25 cellular contexts compared by ENCODE assay signal in the genomic region with DNA sequence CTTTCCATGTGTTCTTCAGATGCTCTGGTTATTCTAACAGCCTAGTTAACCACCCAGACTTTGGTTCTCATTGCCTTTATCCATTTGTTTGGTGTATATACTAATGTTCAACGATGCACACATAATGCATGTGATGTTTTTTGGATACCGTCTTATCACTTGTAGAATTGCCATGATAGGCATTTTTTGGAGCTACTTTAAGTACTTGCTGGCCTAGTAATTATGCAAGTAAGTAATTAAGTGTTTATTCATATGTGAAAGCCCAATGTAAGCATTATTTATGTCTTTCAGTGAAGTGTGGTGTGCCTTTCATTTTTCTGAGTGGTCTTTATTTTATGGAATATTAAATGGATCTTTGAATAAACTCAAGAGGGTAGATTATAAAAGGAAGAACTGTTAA. TPM values are rescaled to one million over a fixed set of nuclear protein-coding genes. Genes with fewer than 3 reads are reported as not detected.
DNase-seq lines count a peak whose midpoint lies in the region; ATAC-seq, FAIRE-seq and TF ChIP-seq lines count a peak whose summit lies in the region.
"Had no signal": no experiment of that assay in that cellular context is flagged by ENCODE, and none has a peak within 500 bp of the region (broad histone marks: within the 10 kb centered on the region; RNA-seq: fewer than 3 reads in every experiment).

No MANE protein-coding gene starts in this region.

- H3K27me3 Mint-ChIP-seq in activated naive CD4-positive, alpha-beta T cell treated with anti-CD3 and anti-CD28 coated beads, Interleukin-2, amount 50 U/mL, for 24 hours: no peaks in the 10 kb centered on the region
- H3K27me3 Mint-ChIP-seq in effector memory CD8-positive, alpha-beta T cell: no peaks in the 10 kb centered on the region

- peaks cover 89% of the 10 kb centered on the region for H3K4me1 Mint-ChIP-seq in activated naive CD4-positive, alpha-beta T cell treated with anti-CD3 and anti-CD28 coated beads, Interleukin-2, amount 50 U/mL, for 24 hours
- peaks cover 59 to 88% of the 10 kb centered on the region in 2 donors for H3K4me1 Mint-ChIP-seq in effector memory CD8-positive, alpha-beta T cell (ENCODE audit: low read depth in 2 of 2)
- H3K4me1 Mint-ChIP-seq in stimulated activated effector memory CD8-positive, alpha-beta T cell treated with anti-CD3 and anti-CD28 coated beads, Interleukin-12 subunit alpha, Interleukin-12 subunit beta, amount 100 ng/mL, for 72 hours: peaks cover 71% of the 10 kb centered on the region

- POLR2A ChIA-PET in IMR-90 (lab: Charles Lee; ENCODE audit: unreplicated experiment): no interaction called here

- H3K36me3 ChIP-seq in IMR-90 (ENCODE audit: control insufficient read depth, insufficient read depth, low read length) (peaks cover 13% of the 10 kb centered on the region), MG63 (peaks cover 48% of the 10 kb centered on the region), small intestine (ENCODE audit: control insufficient read depth in 2 of 2, insufficient read depth in 2 of 2, low read length in 2 of 2) (peaks cover 0 to 3% of the 10 kb centered on the region in 2 donors)
- H3K36me3 ChIP-seq: uterus had no signal

- H3K4ac ChIP-seq in IMR-90 (ENCODE audit: low read depth, low read length): no peak overlapping the region

- H4K8ac ChIP-seq in IMR-90 (ENCODE audit: low read depth in 2 of 2, low read length in 2 of 2): no peak overlapping the region

- no CpG with 5 or more reads among the region's 2 CpGs for WGBS in IMR-90 (ENCODE audit: extremely low coverage in 2 of 2, insufficient read length in 1 of 2), 2 experiments
- 92 to 95% (median 94%) methylated on average over 2 of the region's 2 CpGs for WGBS in small intestine, 3 donors

- H3K14ac ChIP-seq in IMR-90 (replicated peaks; ENCODE audit: low read depth, low read length): no peak overlapping the region

- DNase-seq in activated naive CD4-positive, alpha-beta T cell (lab: John Stamatoyannopoulos, UW): no peak
- DNase-seq in IMR-90 (no peak), MG63 (no peak), small intestine (no peak)
- no peak for DNase-seq in effector memory CD8-positive, alpha-beta T cell
- no peak for DNase-seq in stimulated activated effector memory CD8-positive, alpha-beta T cell treated with anti-CD3 and anti-CD28 coated beads, Interleukin-12 subunit alpha, Interleukin-12 subunit beta, amount 100 ng/mL, for 72 hours (ENCODE audit: low spot score in 2 of 2)
- DNase-seq: BE2C; caudate nucleus; COR-L47; DMS53; foreskin fibroblast; left ventricle myocardium inferior; mesendoderm; NCI-H1694 treated with DMSO at 0.1 percent for 48 hours; NCI-H446 treated with DMSO at 0.1 percent for 48 hours; NCI-H774; SIG-M5; stimulated activated CD4-positive, alpha-beta T cell treated with anti-CD3 and anti-CD28 coated beads, Interleukin-1b, Interleukin-23, amount 100 ng/mL, for 48 hours; stomach; T-helper 9 cell; uterus had no signal

- H4K5ac ChIP-seq in IMR-90 (ENCODE audit: low read depth, low read length): no peak overlapping the region

- no peak overlapping the region for H2BK15ac ChIP-seq in IMR-90 (ENCODE audit: low read depth, low read length)

- no peak overlapping the region for H2BK20ac ChIP-seq in IMR-90 (ENCODE audit: low read depth, low read length)

- H3K4me3 ChIP-seq in IMR-90 (ENCODE audit: insufficient read depth, low read depth, low read length) (no peak overlapping the region), MG63 (no peak overlapping the region), small intestine (ENCODE audit: low read depth in 1 of 2, low read length in 2 of 2) (no peak overlapping the region)
- H3K4me3 ChIP-seq: left ventricle myocardium inferior, stomach, uterus had no signal

- peaks cover 6% of the 10 kb centered on the region; the same call in 1 of the 2 replicates for H3K9me1 ChIP-seq in IMR-90 (ENCODE audit: insufficient read depth, low read length)

- H3K4me2 ChIP-seq in IMR-90 (ENCODE audit: low read depth, low read length): no peak overlapping the region

- CTCF ChIA-PET in IMR-90 (lab: Yijun Ruan, JAX): no interaction called here

- no peak for TF ChIP-seq POLR2A in IMR-90 (IDR thresholded peaks at IDR 0.05; ENCODE audit: low read depth, low read length)

- H4K20me1 ChIP-seq in IMR-90 (ENCODE audit: insufficient read depth, low read length): peaks cover 86% of the 10 kb centered on the region

- intact Hi-C loops in IMR-90 (cut with micrococcal nuclease): no loop called here

- no peak for TF ChIP-seq RAD21 in IMR-90 (IDR thresholded peaks at IDR 0.05; ENCODE audit: low read length)

- H3K9me3 ChIP-seq in IMR-90 (ENCODE audit: control insufficient read depth, insufficient read depth, low read length): peaks cover 3% of the 10 kb centered on the region; the same call in 1 of the 2 replicates
- peaks cover 6% of the 10 kb centered on the region; the same call in 1 of the 2 replicates for H3K9me3 ChIP-seq in MG63
- no peaks in the 10 kb centered on the region for H3K9me3 ChIP-seq in small intestine (ENCODE audit: control insufficient read depth, low read depth)
- H3K9me3 ChIP-seq: BE2C had no signal

- no peaks in the 10 kb centered on the region for H3K27me3 ChIP-seq in IMR-90 (ENCODE audit: control insufficient read depth, insufficient read depth, low read length)
- no peaks in the 10 kb centered on the region for H3K27me3 ChIP-seq in MG63
- H3K27me3 ChIP-seq in small intestine (ENCODE audit: control insufficient read depth in 2 of 2, insufficient read depth in 2 of 2, low read length in 2 of 2): no peaks in the 10 kb centered on the region
- H3K27me3 ChIP-seq: BE2C, stomach, uterus had no signal

- BruUV-seq in IMR-90 (replicated peaks; lab: Mats Ljungman, UMichigan): no TSS peak

- H3K27ac Mint-ChIP-seq in activated naive CD4-positive, alpha-beta T cell treated with anti-CD3 and anti-CD28 coated beads, Interleukin-2, amount 50 U/mL, for 24 hours: peak overlapping the region; percentile 63
- peak overlapping the region in 1 of 2 donors; percentile 8 for H3K27ac Mint-ChIP-seq in effector memory CD8-positive, alpha-beta T cell
- peak overlapping the region; percentile 66 for H3K27ac Mint-ChIP-seq in stimulated activated effector memory CD8-positive, alpha-beta T cell treated with anti-CD3 and anti-CD28 coated beads, Interleukin-12 subunit alpha, Interleukin-12 subunit beta, amount 100 ng/mL, for 72 hours

- no peak overlapping the region for H2AFZ ChIP-seq in IMR-90 (replicated peaks; ENCODE audit: low read length, poor library complexity)

- in situ Hi-C loops in IMR-90 (cut with MboI; ENCODE audit: low sequenced_read_pairs): no loop called here

- ATAC-seq in IMR-90 (ENCODE audit: low read depth): no peak
- no peak for ATAC-seq in effector memory CD8-positive, alpha-beta T cell (replicated peaks)
- no peak for ATAC-seq in stimulated activated effector memory CD8-positive, alpha-beta T cell treated with anti-CD3 and anti-CD28 coated beads, Interleukin-12 subunit alpha, Interleukin-12 subunit beta, amount 100 ng/mL, for 72 hours
- ATAC-seq: HCT116 had no signal

- peak overlapping the region; percentile 63 for H3K4me3 Mint-ChIP-seq in activated naive CD4-positive, alpha-beta T cell treated with anti-CD3 and anti-CD28 coated beads, Interleukin-2, amount 50 U/mL, for 24 hours
- H3K4me3 Mint-ChIP-seq in effector memory CD8-positive, alpha-beta T cell: peak overlapping the region; percentile 24 to 71
- H3K4me3 Mint-ChIP-seq in stimulated activated effector memory CD8-positive, alpha-beta T cell treated with anti-CD3 and anti-CD28 coated beads, Interleukin-12 subunit alpha, Interleukin-12 subunit beta, amount 100 ng/mL, for 72 hours: peak overlapping the region; percentile 16

- H3K18ac ChIP-seq in IMR-90 (ENCODE audit: low read depth, low read length): no peak overlapping the region

- no peak overlapping the region for H2AK5ac ChIP-seq in IMR-90 (ENCODE audit: low read depth, low read length)

- no peak overlapping the region for H4K91ac ChIP-seq in IMR-90 (ENCODE audit: insufficient read depth, low read depth, low read length)

- dilution Hi-C loops in IMR-90 (cut with HindIII; ENCODE audit: low sequenced_read_pairs, unreplicated experiment): no loop called here

- H2BK120ac ChIP-seq in IMR-90 (ENCODE audit: low read depth, low read length): no peak overlapping the region

- no peak overlapping the region for H2AK9ac ChIP-seq in IMR-90 (replicated peaks; ENCODE audit: low read depth, low read length, poor library complexity)

- FAIRE-seq in small intestine (lab: Jason Lieb, UNC): no peak
- FAIRE-seq: GM12892, keratinocyte had no signal

- no peak overlapping the region for H3K27ac ChIP-seq in IMR-90 (ENCODE audit: insufficient read depth, low read length)
- H3K27ac ChIP-seq in small intestine (ENCODE audit: low read depth in 1 of 2, low read length in 1 of 2): no peak overlapping the region
- H3K27ac ChIP-seq: left ventricle myocardium inferior, stomach, uterus had no signal

- H2BK5ac ChIP-seq in IMR-90 (ENCODE audit: low read depth, low read length, poor library complexity, severe bottlenecking): no peak overlapping the region

- TF ChIP-seq CTCF in IMR-90 (conservative IDR thresholded peaks at IDR 0.05; ENCODE audit: low read depth, low read length): no peak

- no peak overlapping the region for H3K9ac ChIP-seq in IMR-90 (ENCODE audit: low read depth, low read length)

- H3K79me1 ChIP-seq in IMR-90 (ENCODE audit: low read depth in 1 of 2, low read length in 2 of 2): peaks cover 5 to 39% of the 10 kb centered on the region in 2 experiments; a peak in 3 of 4 replicates

- H3K36me3 Mint-ChIP-seq in activated naive CD4-positive, alpha-beta T cell treated with anti-CD3 and anti-CD28 coated beads, Interleukin-2, amount 50 U/mL, for 24 hours: peaks cover 31% of the 10 kb centered on the region
- H3K36me3 Mint-ChIP-seq in effector memory CD8-positive, alpha-beta T cell (ENCODE audit: insufficient read depth): peaks cover 70% of the 10 kb centered on the region
- peaks cover 97% of the 10 kb centered on the region for H3K36me3 Mint-ChIP-seq in stimulated activated effector memory CD8-positive, alpha-beta T cell treated with anti-CD3 and anti-CD28 coated beads, Interleukin-12 subunit alpha, Interleukin-12 subunit beta, amount 100 ng/mL, for 72 hours

- no peaks in the 10 kb centered on the region for H3K9me3 Mint-ChIP-seq in activated naive CD4-positive, alpha-beta T cell treated with anti-CD3 and anti-CD28 coated beads, Interleukin-2, amount 50 U/mL, for 24 hours
- H3K9me3 Mint-ChIP-seq in effector memory CD8-positive, alpha-beta T cell: peaks cover 0 to 2% of the 10 kb centered on the region in 2 donors
- peaks cover 5% of the 10 kb centered on the region for H3K9me3 Mint-ChIP-seq in stimulated activated effector memory CD8-positive, alpha-beta T cell treated with anti-CD3 and anti-CD28 coated beads, Interleukin-12 subunit alpha, Interleukin-12 subunit beta, amount 100 ng/mL, for 72 hours

- peak overlapping the region; percentile 54; the same call in 1 of the 2 replicates for H3K23ac ChIP-seq in IMR-90 (ENCODE audit: low read depth, low read length)

- no peak overlapping the region for H3K56ac ChIP-seq in IMR-90 (ENCODE audit: extremely low read depth, insufficient read depth, low read length)

- peaks cover 10% of the 10 kb centered on the region for H3K4me1 ChIP-seq in IMR-90 (ENCODE audit: control insufficient read depth, insufficient read depth, low read length)
- H3K4me1 ChIP-seq in small intestine (ENCODE audit: control insufficient read depth in 2 of 2, insufficient read depth in 1 of 2, low read depth in 1 of 2, low read length in 1 of 2): peaks cover 0 to 13% of the 10 kb centered on the region in 2 donors
- H3K4me1 ChIP-seq: BE2C had no signal

RNA-seq across cellular contexts. Expression of a gene that starts 14.2 kb away (rescaled TPM):
- total RNA-seq in IMR-90 (2012; rRNA removed): 200 and 262 TPM in 2 replicates
- polyA plus RNA-seq in IMR-90 (2012; rRNA removed): 114 and 159 TPM in 2 replicates
- polyA plus RNA-seq in IMR-90 (2012; cell fraction: cytosol; rRNA removed): 56.5 and 87.8 TPM in 2 replicates
- polyA plus RNA-seq in IMR-90 (2012; cell fraction: nucleus; rRNA removed; ENCODE audit: low replicate concordance): 16.7 and 90.0 TPM in 2 replicates
- total RNA-seq in MG63 (2014; rRNA removed; shearing (Covaris generic); ENCODE audit: low replicate concordance): 94.7 and 294 TPM in 2 replicates
- polyA plus RNA-seq in small intestine: 100 to 1,000 TPM; 106 to 139 (median 121) TPM
